In the genomic region with DNA sequence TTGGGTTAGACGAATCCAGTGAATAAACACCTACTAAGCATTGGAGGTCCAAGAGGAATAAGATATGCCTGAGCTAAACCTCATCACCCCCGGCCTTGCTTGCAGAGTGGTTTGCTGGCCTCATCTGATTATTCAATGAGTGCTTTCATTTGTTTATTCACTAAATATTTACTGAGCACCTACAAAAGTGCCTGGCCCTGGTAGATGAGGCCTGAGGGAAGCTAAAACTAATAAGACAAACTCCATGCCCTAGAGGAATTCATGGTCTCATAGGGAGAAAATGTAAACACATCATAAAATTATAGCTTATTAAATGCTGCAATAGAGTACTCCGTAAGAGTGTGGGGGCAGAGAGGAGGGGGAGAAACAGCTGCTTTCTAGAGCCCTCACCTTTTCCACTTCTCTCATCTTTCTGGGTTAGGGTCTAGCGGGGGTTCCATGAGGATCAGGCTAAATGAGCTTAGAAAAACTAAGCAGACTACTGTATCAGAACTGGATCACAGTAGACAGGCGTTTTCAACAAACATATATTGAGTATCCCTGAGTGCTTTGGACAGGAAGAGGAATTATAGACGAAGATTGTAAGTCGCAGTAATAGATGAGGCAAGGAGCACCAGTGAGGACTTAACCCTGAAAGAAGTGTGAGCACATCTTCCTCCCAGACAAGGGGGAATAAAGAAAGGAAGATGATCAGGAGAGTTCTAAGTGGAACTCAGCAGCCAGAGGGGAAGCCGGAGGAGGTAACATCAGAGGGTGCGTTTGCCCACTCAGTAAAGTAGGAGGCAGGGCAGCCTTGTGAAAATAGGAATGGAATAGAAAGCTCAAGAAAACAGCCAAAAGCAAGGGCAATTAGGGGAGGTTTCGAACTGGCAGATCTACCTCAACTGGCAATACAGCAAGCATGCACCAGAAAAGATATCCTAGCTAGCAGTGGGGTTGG, we compare ENCODE assay signal across 20 cellular contexts. TPM values are rescaled to one million over a fixed set of nuclear protein-coding genes. Genes with fewer than 3 reads are reported as not detected.
DNase-seq lines count a peak whose midpoint lies in the region; ATAC-seq and TF ChIP-seq lines count a peak whose summit lies in the region.
"Had no signal": no experiment of that assay in that cellular context is flagged by ENCODE, and none has a peak within 500 bp of the region (broad histone marks: within the 10 kb centered on the region; RNA-seq: fewer than 3 reads in every experiment).

No MANE protein-coding gene starts in this region.

- no peak overlapping the region for H2AK5ac ChIP-seq in trophoblast cell (ENCODE audit: low read length)

- WGBS in trophoblast cell (ENCODE audit: extremely low coverage, insufficient coverage, insufficient read length): no CpG with 5 or more reads among the region's 10 CpGs
- 51 to 69% (median 63%) methylated on average over 10 of the region's 10 CpGs for WGBS in stomach, 5 donors
- 63 to 65% methylated on average over 10 of the region's 10 CpGs for WGBS in body of pancreas, 2 donors

- H3K4me3 ChIP-seq in adipocyte (ENCODE audit: low read length): no peak overlapping the region
- no peak overlapping the region for H3K4me3 ChIP-seq in trophoblast cell (ENCODE audit: low read depth, low read length)
- H3K4me3 ChIP-seq in stomach: no peak overlapping the region
- no peak overlapping the region for H3K4me3 ChIP-seq in body of pancreas

- no peak overlapping the region for H4K12ac ChIP-seq in trophoblast cell (ENCODE audit: low read depth, low read length)

- no peak overlapping the region for H3K14ac ChIP-seq in trophoblast cell (ENCODE audit: low read length)

- no peaks in the 10 kb centered on the region for H3K27me3 Mint-ChIP-seq in T-helper 2 cell treated with Interferon-gamma antibody and Interleukin-4, amounts not matched to agents 5 μg/mL and 100 μg/mL, for 36 hours (ENCODE audit: low read depth)
- H3K27me3 Mint-ChIP-seq: activated T-helper 17 cell treated with anti-CD3 and anti-CD28 coated beads, Interleukin-2, amount 50 U/mL, for 72 hours; CD8-positive, alpha-beta memory T cell; type B pancreatic cell had no signal

- no peak overlapping the region for H3K4ac ChIP-seq in trophoblast cell (ENCODE audit: low read depth, low read length)

- H2BK12ac ChIP-seq in trophoblast cell (ENCODE audit: low read length): no peak overlapping the region

- no peak overlapping the region for H4K91ac ChIP-seq in trophoblast cell (ENCODE audit: low read depth, low read length)

- H3K79me1 ChIP-seq in trophoblast cell (ENCODE audit: low read length): no peaks in the 10 kb centered on the region

- no peak overlapping the region for H3K18ac ChIP-seq in trophoblast cell (ENCODE audit: low read length)

- no peaks in the 10 kb centered on the region for H3K36me3 Mint-ChIP-seq in T-helper 2 cell treated with Interferon-gamma antibody and Interleukin-4, amounts not matched to agents 5 μg/mL and 100 μg/mL, for 36 hours (ENCODE audit: low read depth)
- H3K36me3 Mint-ChIP-seq: CD8-positive, alpha-beta memory T cell; stimulated activated memory B cell treated with anti-CD40 and anti-IgM and Interleukin-4, amounts not matched to agents 10 μg/mL and 1 μg/mL and 100 μg/mL, for 72 hours; type B pancreatic cell had no signal

- no peaks in the 10 kb centered on the region for H3K9me3 Mint-ChIP-seq in T-helper 2 cell treated with Interferon-gamma antibody and Interleukin-4, amounts not matched to agents 5 μg/mL and 100 μg/mL, for 36 hours
- H3K9me3 Mint-ChIP-seq: activated T-helper 17 cell treated with anti-CD3 and anti-CD28 coated beads, Interleukin-2, amount 50 U/mL, for 72 hours; CD8-positive, alpha-beta memory T cell; stimulated activated memory B cell treated with anti-CD40 and anti-IgM and Interleukin-4, amounts not matched to agents 10 μg/mL and 1 μg/mL and 100 μg/mL, for 72 hours; type B pancreatic cell had no signal

- TF ChIP-seq EP300 in stomach (IDR thresholded peaks at IDR 0.05): no peak

- H2BK120ac ChIP-seq in trophoblast cell (ENCODE audit: insufficient read depth, low read length, poor library complexity): no peak overlapping the region

- H3K9ac ChIP-seq in adipocyte (ENCODE audit: low read length) (no peak overlapping the region), trophoblast cell (ENCODE audit: low read length) (no peak overlapping the region)
- H3K9ac ChIP-seq: parathyroid adenoma had no signal

- H3K4me3 Mint-ChIP-seq in T-helper 2 cell treated with Interferon-gamma antibody and Interleukin-4, amounts not matched to agents 5 μg/mL and 100 μg/mL, for 36 hours: no peak overlapping the region
- H3K4me3 Mint-ChIP-seq: activated B cell treated with CpG ODN at 0.5 μM for 24 hours; activated T-helper 17 cell treated with anti-CD3 and anti-CD28 coated beads, Interleukin-2, amount 50 U/mL, for 72 hours; CD8-positive, alpha-beta memory T cell; stimulated activated memory B cell treated with anti-CD40 and anti-IgM and Interleukin-4, amounts not matched to agents 10 μg/mL and 1 μg/mL and 100 μg/mL, for 72 hours; type B pancreatic cell had no signal

- H2BK5ac ChIP-seq in trophoblast cell (ENCODE audit: low read depth, low read length, poor library complexity): no peak overlapping the region

- no peaks in the 10 kb centered on the region for H3K79me2 ChIP-seq in trophoblast cell (ENCODE audit: control insufficient read depth, insufficient read depth, low read length, poor library complexity)
- H3K79me2 ChIP-seq: parathyroid adenoma had no signal

- TF ChIP-seq POLR2A in stomach (IDR thresholded peaks at IDR 0.05) (no peak), body of pancreas (IDR thresholded peaks at IDR 0.05) (no peak)

- intact Hi-C loops in stomach (cut with DNase I; ENCODE audit: low total_unique reads): no loop called here
- intact Hi-C loops in body of pancreas (cut with DNase I): no loop called here

- no peak for TF ChIP-seq CTCF in stomach (IDR thresholded peaks at IDR 0.05)
- TF ChIP-seq CTCF in body of pancreas (IDR thresholded peaks at IDR 0.05): no peak

- H3K4me1 ChIP-seq in adipocyte (ENCODE audit: control insufficient read depth, insufficient read depth, low read length): no peaks in the 10 kb centered on the region
- H3K4me1 ChIP-seq in trophoblast cell (ENCODE audit: control insufficient read depth in 1 of 2, insufficient read depth in 2 of 2, low read length in 2 of 2): no peaks in the 10 kb centered on the region
- peaks cover 0 to 6% (median 0%) of the 10 kb centered on the region in 4 donors for H3K4me1 ChIP-seq in stomach
- H3K4me1 ChIP-seq in body of pancreas: no peaks in the 10 kb centered on the region
- H3K4me1 ChIP-seq: parathyroid adenoma had no signal

- H3K4me2 ChIP-seq in trophoblast cell (ENCODE audit: low read length): no peak overlapping the region

- no peak overlapping the region for H3K27ac Mint-ChIP-seq in T-helper 2 cell treated with Interferon-gamma antibody and Interleukin-4, amounts not matched to agents 5 μg/mL and 100 μg/mL, for 36 hours
- H3K27ac Mint-ChIP-seq: activated B cell treated with CpG ODN at 0.5 μM for 24 hours; activated T-helper 17 cell treated with anti-CD3 and anti-CD28 coated beads, Interleukin-2, amount 50 U/mL, for 72 hours; stimulated activated memory B cell treated with anti-CD40 and anti-IgM and Interleukin-4, amounts not matched to agents 10 μg/mL and 1 μg/mL and 100 μg/mL, for 72 hours; type B pancreatic cell had no signal

- no peak overlapping the region for H4K8ac ChIP-seq in trophoblast cell (ENCODE audit: low read depth, low read length)

- peaks cover 4% of the 10 kb centered on the region for H3K4me1 Mint-ChIP-seq in T-helper 2 cell treated with Interferon-gamma antibody and Interleukin-4, amounts not matched to agents 5 μg/mL and 100 μg/mL, for 36 hours (ENCODE audit: low read depth)
- H3K4me1 Mint-ChIP-seq: activated B cell treated with CpG ODN at 0.5 μM for 24 hours; activated T-helper 17 cell treated with anti-CD3 and anti-CD28 coated beads, Interleukin-2, amount 50 U/mL, for 72 hours; CD8-positive, alpha-beta memory T cell; stimulated activated memory B cell treated with anti-CD40 and anti-IgM and Interleukin-4, amounts not matched to agents 10 μg/mL and 1 μg/mL and 100 μg/mL, for 72 hours had no signal

- no peak overlapping the region for H3K27ac ChIP-seq in trophoblast cell (ENCODE audit: low read depth, low read length)
- H3K27ac ChIP-seq in stomach: no peak overlapping the region
- H3K27ac ChIP-seq in body of pancreas: no peak overlapping the region
- H3K27ac ChIP-seq: parathyroid adenoma had no signal

- DNase-seq in CD1c-positive myeloid dendritic cell (ENCODE audit: extremely low spot score) (peak; percentile 48), HCEC 1CT (peak; percentile 58), NCI-H2081 treated with DMSO at 0.1 percent for 48 hours (lab: John Stamatoyannopoulos, UW) (peak; percentile 99), adipocyte (ENCODE audit: low read depth) (peak; percentile 22), trophoblast cell (no peak), stomach (no peak), body of pancreas (no peak)
- DNase-seq in T-helper 2 cell treated with Interferon-gamma antibody and Interleukin-4, amounts not matched to agents 5 μg/mL and 100 μg/mL, for 36 hours (ENCODE audit: low spot score): no peak
- DNase-seq: activated B cell treated with CpG ODN at 0.5 μM for 24 hours; amniotic stem cell; CD8-positive, alpha-beta memory T cell; foreskin melanocyte; Kasumi-1; NCI-H226; small intestine had no signal

- H3K27me3 ChIP-seq in adipocyte (replicated peaks; ENCODE audit: control insufficient read depth, insufficient read depth, low read length): peaks cover 4% of the 10 kb centered on the region
- no peaks in the 10 kb centered on the region for H3K27me3 ChIP-seq in trophoblast cell (ENCODE audit: insufficient read depth, low read length)
- H3K27me3 ChIP-seq in stomach: no peaks in the 10 kb centered on the region
- H3K27me3 ChIP-seq in body of pancreas: no peaks in the 10 kb centered on the region

- H3K36me3 ChIP-seq in adipocyte (ENCODE audit: control insufficient read depth, insufficient read depth, low read length, severe bottlenecking) (no peaks in the 10 kb centered on the region), trophoblast cell (ENCODE audit: control insufficient read depth in 1 of 2, insufficient read depth in 2 of 2, low read length in 2 of 2) (no peaks in the 10 kb centered on the region), stomach (no peaks in the 10 kb centered on the region), body of pancreas (replicated peaks in 1 of 2; ENCODE audit: insufficient read depth in 1 of 2, low read depth in 2 of 2) (no peaks in the 10 kb centered on the region)

- no peak overlapping the region for H2AFZ ChIP-seq in trophoblast cell (ENCODE audit: insufficient read depth, low read length, poor library complexity)
- H2AFZ ChIP-seq: parathyroid adenoma had no signal

- no peak for ATAC-seq in body of pancreas
- ATAC-seq: activated T-helper 17 cell treated with anti-CD3 and anti-CD28 coated beads, Interleukin-2, amount 50 U/mL, for 72 hours; stimulated activated memory B cell treated with anti-CD40 and anti-IgM and Interleukin-4, amounts not matched to agents 10 μg/mL and 1 μg/mL and 100 μg/mL, for 72 hours had no signal

- no peak overlapping the region for H3K23ac ChIP-seq in trophoblast cell (ENCODE audit: low read length)

- H3K9me3 ChIP-seq in adipocyte (ENCODE audit: control insufficient read depth, low read length) (no peaks in the 10 kb centered on the region), trophoblast cell (ENCODE audit: insufficient read depth, low read depth, low read length) (no peaks in the 10 kb centered on the region), stomach (no peaks in the 10 kb centered on the region), body of pancreas (no peaks in the 10 kb centered on the region)

RNA-seq across cellular contexts. Expression of a gene that starts 31.5 kb away (rescaled TPM):
- polyA plus RNA-seq in trophoblast cell (2013): 1.2 TPM in 2 replicates
- total RNA-seq in stomach (1 to 10 TPM in 1 of 5 donors, under 1 TPM in 2, not detected in 2; 0.87 to 5.8 (median 0.92) TPM), body of pancreas (1 to 10 TPM; 1.3 to 2.6 TPM)
- 1 to 10 TPM in 1 of 3 donors, under 1 TPM in 2; 0.31 to 1.2 (median 0.76) TPM for polyA plus RNA-seq in stomach
- total RNA-seq: myocyte had no signal

RNA-seq across cellular contexts. Expression of a gene that starts 59.0 kb away (rescaled TPM):
- 34.5 and 36.5 TPM in 2 replicates for polyA plus RNA-seq in trophoblast cell (2013)
- total RNA-seq in stomach (10 to 100 TPM in 2 of 5 donors, 1 to 10 TPM in 3; 4.1 to 39.7 (median 9.0) TPM), body of pancreas (1 to 10 TPM; 5.4 to 5.6 TPM)
- polyA plus RNA-seq in stomach: 1 to 10 TPM; 5.0 to 7.6 (median 6.1) TPM
- polyA plus RNA-seq: CD8-positive, alpha-beta memory T cell had no signal

Comparison
In these comparisons a context has a peak if more than half of its experiments do, and no peak if none do; other contexts are left out.
1. DNase-seq: peak in CD1c-positive myeloid dendritic cell (single experiment), HCEC 1CT (single experiment), NCI-H2081 treated with DMSO at 0.1 percent for 48 hours (single experiment) and adipocyte (single experiment); none in trophoblast cell (0 of 2), stomach (single experiment), body of pancreas (0 of 4) and T-helper 2 cell treated with Interferon-gamma antibody and Interleukin-4, amounts not matched to agents 5 μg/mL and 100 μg/mL, for 36 hours (single experiment).